In the genomic region with DNA sequence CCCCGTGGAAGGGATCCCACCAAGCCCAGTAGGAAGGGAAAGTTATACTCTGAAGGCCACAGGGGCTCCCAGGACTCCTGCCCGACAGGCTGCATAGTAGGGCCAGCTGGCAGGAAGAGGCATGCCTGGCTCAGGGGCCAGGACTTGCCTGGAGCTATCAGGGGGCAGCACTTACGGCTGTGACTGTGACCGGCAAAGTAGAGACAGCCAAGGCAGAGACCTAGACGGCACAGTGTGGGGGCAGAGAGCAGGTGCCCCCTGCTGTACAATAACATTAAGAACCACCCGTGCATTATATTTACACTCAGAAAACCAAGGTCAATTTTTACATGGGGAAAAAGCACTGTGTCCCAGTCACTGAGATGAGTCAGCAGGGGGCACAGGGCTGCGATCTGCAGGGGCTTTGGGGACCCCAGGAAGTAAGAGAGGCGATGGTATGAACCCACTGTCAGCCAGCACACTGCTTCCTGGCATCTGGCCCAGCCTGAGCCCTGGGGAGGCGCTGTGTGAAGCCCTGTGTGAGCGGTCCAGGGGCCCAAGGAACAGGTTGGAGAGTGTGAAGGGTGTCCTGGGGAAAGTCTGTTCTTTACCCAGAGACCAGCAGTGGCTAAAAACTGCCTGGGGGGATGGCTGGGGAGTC, we compare ENCODE assay signal across 8 cellular contexts. TPM values are rescaled to one million over a fixed set of nuclear protein-coding genes. Genes with fewer than 3 reads are reported as not detected.
DNase-seq lines count a peak whose midpoint lies in the region; TF ChIP-seq lines count a peak whose summit lies in the region.

No MANE protein-coding gene starts in this region.

- H3K4me3 ChIP-seq in cardiac fibroblast (replicated peaks in 1 of 2; ENCODE audit: low read depth in 2 of 2, low read length in 2 of 2) = no peak overlapping the region
- no peak overlapping the region for H3K4me3 ChIP-seq in neural progenitor cell

- peaks cover 5% of the 10 kb centered on the region for H3F3A ChIP-seq in neural progenitor cell (ENCODE audit: low read depth)

- no peak overlapping the region for H3K4me2 ChIP-seq in neural progenitor cell

- H3K27ac ChIP-seq in neural progenitor cell = no peak overlapping the region

- H3K4me1 ChIP-seq in neural progenitor cell = peaks cover 47% of the 10 kb centered on the region

- no peaks in the 10 kb centered on the region for H3K36me3 ChIP-seq in neural progenitor cell

- no peaks in the 10 kb centered on the region for H3K9me3 Mint-ChIP-seq in neural progenitor cell

- H3K36me3 Mint-ChIP-seq in neural progenitor cell = peaks cover 6% of the 10 kb centered on the region

- no peak overlapping the region for H3K9ac ChIP-seq in neural progenitor cell

- H4K20me1 ChIP-seq in neural progenitor cell (ENCODE audit: low read depth) = peaks cover 30% of the 10 kb centered on the region

- H3K79me2 ChIP-seq in neural progenitor cell (ENCODE audit: low read depth) = peaks cover 4% of the 10 kb centered on the region

- H3K4me3 Mint-ChIP-seq in neural progenitor cell = peak overlapping the region; percentile 69

- H2AFZ ChIP-seq in neural progenitor cell (replicated peaks) = no peak overlapping the region

- DNase-seq in NCI-H345 (lab: John Stamatoyannopoulos, UW) (peak; percentile 8), NCI-H345 treated with DMSO at 0.1 percent for 48 hours (lab: John Stamatoyannopoulos, UW; ENCODE audit: unreplicated experiment) (no peak), NCI-H2171 treated with DMSO at 0.1 percent for 48 hours (lab: John Stamatoyannopoulos, UW) (peak; percentile 79), cardiac fibroblast (ENCODE audit: low read depth in 2 of 2) (no peak), neural progenitor cell (ENCODE audit: low spot score) (no peak), middle frontal gyrus (ENCODE audit: extremely low spot score, low spot score) (no peak), NOMO-1 treated with dmso at 0.1 percent for 144 hours (lab: John Stamatoyannopoulos, UW; ENCODE audit: unreplicated experiment) (no peak), posterior vena cava (ENCODE audit: low spot score) (no peak)

- H3K27me3 ChIP-seq in neural progenitor cell = no peaks in the 10 kb centered on the region

- peak overlapping the region; percentile 89 for H3K27ac Mint-ChIP-seq in neural progenitor cell

- peaks cover 60% of the 10 kb centered on the region for H3K4me1 Mint-ChIP-seq in neural progenitor cell

- peaks cover 5% of the 10 kb centered on the region for H3K27me3 Mint-ChIP-seq in neural progenitor cell (ENCODE audit: insufficient read depth, low read depth)

- peak; percentile 7 for TF ChIP-seq CTCF in cardiac fibroblast (IDR thresholded peaks at IDR 0.05; ENCODE audit: low read depth, low read length)
- TF ChIP-seq CTCF in neural progenitor cell (IDR thresholded peaks at IDR 0.05) = no peak

- intact Hi-C loops in posterior vena cava (cut with DNase I) = loop anchor here (5.0 to 10.0 kb wide), 2 partner anchors 205 to 987 kb away; partner anchors contain the start of gene MDGA1 (in 2 of the 2)

- H3K9me3 ChIP-seq in neural progenitor cell (ENCODE audit: low read depth) = no peaks in the 10 kb centered on the region

RNA-seq across cellular contexts. Expression of gene CCDC167, which starts 9.9 kb away (rescaled TPM):
- 30.4 and 56.5 TPM in 2 replicates for total RNA-seq in neural progenitor cell (ENCODE audit: low replicate concordance)
- total RNA-seq in posterior vena cava = 10 to 100 TPM; 16.2 to 18.9 TPM

RNA-seq across cellular contexts. Expression of gene CMTR1, which starts 56.8 kb away (rescaled TPM):
- 35.4 and 44.9 TPM in 2 replicates for total RNA-seq in neural progenitor cell (ENCODE audit: low replicate concordance)
- total RNA-seq in posterior vena cava = 10 to 100 TPM; 24.0 to 27.9 TPM

Comparison
In these comparisons a context has a peak if more than half of its experiments do, and no peak if none do; other contexts are left out.
1. DNase-seq: peak in NCI-H345 (single experiment) and NCI-H2171 treated with DMSO at 0.1 percent for 48 hours (single experiment); none in NCI-H345 treated with DMSO at 0.1 percent for 48 hours (single experiment), cardiac fibroblast (0 of 2), neural progenitor cell (single experiment), middle frontal gyrus (single experiment), NOMO-1 treated with dmso at 0.1 percent for 144 hours (single experiment) and posterior vena cava (single experiment).